In genomic region chr12:32706337-32707024, GRCh38 we compare ENCODE assay signal across 18 cellular contexts. TPM values are rescaled to one million over a fixed set of nuclear protein-coding genes. Genes with fewer than 3 reads are reported as not detected.
DNase-seq lines count a peak whose midpoint lies in the region; ATAC-seq and TF ChIP-seq lines count a peak whose summit lies in the region.
"Had no signal": no experiment of that assay in that cellular context is flagged by ENCODE, and none has a peak within 500 bp of the region (broad histone marks: within the 10 kb centered on the region; RNA-seq: fewer than 3 reads in every experiment).

No MANE protein-coding gene starts in this region.

- no peak overlapping the region for H3K4me3 Mint-ChIP-seq in activated naive CD8-positive, alpha-beta T cell treated with anti-CD3 and anti-CD28 coated beads for 36 hours
- H3K4me3 Mint-ChIP-seq in activated naive CD8-positive, alpha-beta T cell treated with anti-CD3 and anti-CD28 coated beads, Interleukin-2, amount 50 U/mL, for 24 hours, result no peak overlapping the region
- no peak overlapping the region for H3K4me3 Mint-ChIP-seq in activated T-helper 17 cell treated with anti-CD3 and anti-CD28 coated beads, Interleukin-2, amount 50 U/mL, for 72 hours
- H3K4me3 Mint-ChIP-seq in nephron progenitor cell, result no peak overlapping the region

- no peak for TF ChIP-seq CTCF in Loucy (conservative IDR thresholded peaks at IDR 0.05; ENCODE audit: low read length)
- TF ChIP-seq CTCF in nephron progenitor cell (IDR thresholded peaks at IDR 0.05), result no peak

- H3K9ac ChIP-seq in Loucy (ENCODE audit: low read depth, low read length, poor library complexity, severe bottlenecking), result no peak overlapping the region
- H3K9ac ChIP-seq: BLaER1 treated with 17β-estradiol and CSF1 and Interleukin-3, amounts not matched to agents 10 nM and 100 nM had no signal

- H3K27ac Mint-ChIP-seq in activated naive CD8-positive, alpha-beta T cell treated with anti-CD3 and anti-CD28 coated beads for 36 hours, result peak overlapping the region; percentile 45
- H3K27ac Mint-ChIP-seq in activated naive CD8-positive, alpha-beta T cell treated with anti-CD3 and anti-CD28 coated beads, Interleukin-2, amount 50 U/mL, for 24 hours, result no peak overlapping the region
- H3K27ac Mint-ChIP-seq in activated T-helper 17 cell treated with anti-CD3 and anti-CD28 coated beads, Interleukin-2, amount 50 U/mL, for 72 hours, result peak overlapping the region; percentile 28
- H3K27ac Mint-ChIP-seq in nephron progenitor cell, result peak overlapping the region; percentile 59

- H3K27me3 ChIP-seq in Loucy (ENCODE audit: insufficient read depth, low read length, poor library complexity, severe bottlenecking), result no peaks in the 10 kb centered on the region
- H3K27me3 ChIP-seq: BLaER1 treated with 17β-estradiol and CSF1 and Interleukin-3, amounts not matched to agents 10 nM and 100 nM had no signal

- H3K4me3 ChIP-seq in Loucy (ENCODE audit: low read length, poor library complexity, severe bottlenecking), result no peak overlapping the region
- H3K4me3 ChIP-seq: BLaER1 treated with 17β-estradiol and CSF1 and Interleukin-3, amounts not matched to agents 10 nM and 100 nM had no signal

- H3K4me1 Mint-ChIP-seq in activated naive CD8-positive, alpha-beta T cell treated with anti-CD3 and anti-CD28 coated beads for 36 hours, result no peaks in the 10 kb centered on the region
- no peaks in the 10 kb centered on the region for H3K4me1 Mint-ChIP-seq in activated naive CD8-positive, alpha-beta T cell treated with anti-CD3 and anti-CD28 coated beads, Interleukin-2, amount 50 U/mL, for 24 hours
- H3K4me1 Mint-ChIP-seq in activated T-helper 17 cell treated with anti-CD3 and anti-CD28 coated beads, Interleukin-2, amount 50 U/mL, for 72 hours, result no peaks in the 10 kb centered on the region
- H3K4me1 Mint-ChIP-seq in nephron progenitor cell, result peaks cover 6% of the 10 kb centered on the region

- DNase-seq in activated naive CD8-positive, alpha-beta T cell treated with anti-CD3 and anti-CD28 coated beads for 36 hours, result no peak
- no peak for DNase-seq in activated naive CD8-positive, alpha-beta T cell treated with anti-CD3 and anti-CD28 coated beads, Interleukin-2, amount 50 U/mL, for 24 hours
- DNase-seq in nephron progenitor cell (no peak), AG20443 (ENCODE audit: low spot score) (no peak), mesenteric fat pad (ENCODE audit: low spot score) (no peak)
- no peak for DNase-seq in activated T-cell treated with anti-CD3 and anti-CD28 coated beads, Interleukin-2, amount 50 U/mL, for 48 hours
- DNase-seq: COR-L47, DMS153, EL, HCEC 1CT, NCI-H1105, NCI-H1694 treated with DMSO at 0.1 percent for 48 hours, NCI-H345, NCI-H526 treated with DMSO at 0.1 percent for 48 hours, RPMI8226 had no signal

- H3K9me3 Mint-ChIP-seq in activated naive CD8-positive, alpha-beta T cell treated with anti-CD3 and anti-CD28 coated beads for 36 hours, result no peaks in the 10 kb centered on the region
- no peaks in the 10 kb centered on the region for H3K9me3 Mint-ChIP-seq in activated naive CD8-positive, alpha-beta T cell treated with anti-CD3 and anti-CD28 coated beads, Interleukin-2, amount 50 U/mL, for 24 hours
- no peaks in the 10 kb centered on the region for H3K9me3 Mint-ChIP-seq in activated T-helper 17 cell treated with anti-CD3 and anti-CD28 coated beads, Interleukin-2, amount 50 U/mL, for 72 hours
- no peaks in the 10 kb centered on the region for H3K9me3 Mint-ChIP-seq in nephron progenitor cell

- peaks cover 9% of the 10 kb centered on the region for H3K79me2 ChIP-seq in Loucy (ENCODE audit: insufficient read depth, low read length)

- H3F3A ChIP-seq in Loucy (ENCODE audit: low read depth), result no peaks in the 10 kb centered on the region

- H3K4me2 ChIP-seq in Loucy (ENCODE audit: low read depth, low read length, poor library complexity, severe bottlenecking), result peak overlapping the region; percentile 1
- H3K4me2 ChIP-seq: BLaER1 treated with 17β-estradiol and CSF1 and Interleukin-3, amounts not matched to agents 10 nM and 100 nM had no signal

- H3K36me3 Mint-ChIP-seq in activated naive CD8-positive, alpha-beta T cell treated with anti-CD3 and anti-CD28 coated beads for 36 hours, result peaks cover 6% of the 10 kb centered on the region
- peaks cover 17% of the 10 kb centered on the region for H3K36me3 Mint-ChIP-seq in activated naive CD8-positive, alpha-beta T cell treated with anti-CD3 and anti-CD28 coated beads, Interleukin-2, amount 50 U/mL, for 24 hours (ENCODE audit: low read depth)
- H3K36me3 Mint-ChIP-seq in activated T-helper 17 cell treated with anti-CD3 and anti-CD28 coated beads, Interleukin-2, amount 50 U/mL, for 72 hours (ENCODE audit: low read depth), result peaks cover 73% of the 10 kb centered on the region
- H3K36me3 Mint-ChIP-seq in nephron progenitor cell (ENCODE audit: low read depth), result peaks cover 38% of the 10 kb centered on the region

- H3K9me3 ChIP-seq in Loucy (ENCODE audit: insufficient read depth, low read depth, low read length), result no peaks in the 10 kb centered on the region
- H3K9me3 ChIP-seq: BLaER1 treated with 17β-estradiol and CSF1 and Interleukin-3, amounts not matched to agents 10 nM and 100 nM had no signal

- H3K4me1 ChIP-seq in Loucy (ENCODE audit: insufficient read depth, low read length, poor library complexity, severe bottlenecking), result peaks cover 21% of the 10 kb centered on the region
- H3K4me1 ChIP-seq: BLaER1 treated with 17β-estradiol and CSF1 and Interleukin-3, amounts not matched to agents 10 nM and 100 nM had no signal

- H3K36me3 ChIP-seq in Loucy (ENCODE audit: insufficient read depth, low read length), result peaks cover 51% of the 10 kb centered on the region

- no peaks in the 10 kb centered on the region for H3K27me3 Mint-ChIP-seq in activated naive CD8-positive, alpha-beta T cell treated with anti-CD3 and anti-CD28 coated beads for 36 hours
- H3K27me3 Mint-ChIP-seq in activated naive CD8-positive, alpha-beta T cell treated with anti-CD3 and anti-CD28 coated beads, Interleukin-2, amount 50 U/mL, for 24 hours, result no peaks in the 10 kb centered on the region
- no peaks in the 10 kb centered on the region for H3K27me3 Mint-ChIP-seq in activated T-helper 17 cell treated with anti-CD3 and anti-CD28 coated beads, Interleukin-2, amount 50 U/mL, for 72 hours
- no peaks in the 10 kb centered on the region for H3K27me3 Mint-ChIP-seq in nephron progenitor cell (ENCODE audit: low read depth, poor library complexity)

- peaks cover 9% of the 10 kb centered on the region for H4K20me1 ChIP-seq in Loucy (ENCODE audit: insufficient read depth, low read length, poor library complexity, severe bottlenecking)

- no peaks in the 10 kb centered on the region for H3K9me2 ChIP-seq in Loucy (replicated peaks; ENCODE audit: low read depth, low read length)

- H2AFZ ChIP-seq in Loucy (ENCODE audit: low read length), result no peak overlapping the region

- no peak for ATAC-seq in activated naive CD8-positive, alpha-beta T cell treated with anti-CD3 and anti-CD28 coated beads, Interleukin-2, amount 50 U/mL, for 24 hours
- ATAC-seq in activated T-helper 17 cell treated with anti-CD3 and anti-CD28 coated beads, Interleukin-2, amount 50 U/mL, for 72 hours (replicated peaks), result peak; percentile 44

RNA-seq across cellular contexts. Expression of gene DNM1L, which starts 27.4 kb away (rescaled TPM):
- total RNA-seq in activated naive CD8-positive, alpha-beta T cell treated with anti-CD3 and anti-CD28 coated beads for 36 hours, result 10 to 100 TPM; 60.4 to 66.1 TPM
- total RNA-seq in activated T-helper 17 cell treated with anti-CD3 and anti-CD28 coated beads, Interleukin-2, amount 50 U/mL, for 72 hours, result 10 to 100 TPM; 44.7 to 67.6 TPM
- total RNA-seq in mesenteric fat pad, result 65.8 TPM

RNA-seq across cellular contexts. Expression of gene YARS2, which starts 49.2 kb away (rescaled TPM):
- total RNA-seq in activated naive CD8-positive, alpha-beta T cell treated with anti-CD3 and anti-CD28 coated beads for 36 hours, result 10 to 100 TPM; 38.3 to 41.0 TPM
- 10 to 100 TPM; 19.0 to 37.6 TPM for total RNA-seq in activated T-helper 17 cell treated with anti-CD3 and anti-CD28 coated beads, Interleukin-2, amount 50 U/mL, for 72 hours
- 13.9 TPM for total RNA-seq in mesenteric fat pad
